Comparison of ENCODE assay signal across 20 cellular contexts in genomic region chr10:89280501-89280900, GRCh38. TPM values are rescaled to one million over a fixed set of nuclear protein-coding genes. Genes with fewer than 3 reads are reported as not detected.
A peak's percentile ranks its signal among the peaks of the same experiment; 100 is the strongest.
DNase-seq lines count a peak whose midpoint lies in the region; ATAC-seq and TF ChIP-seq lines count a peak whose summit lies in the region.
"Had no signal": no experiment of that assay in that cellular context is flagged by ENCODE, and none has a peak within 500 bp of the region (broad histone marks: within the 10 kb centered on the region; RNA-seq: fewer than 3 reads in every experiment).

No MANE protein-coding gene starts in this region.

- no peaks in the 10 kb centered on the region for H3K36me3 Mint-ChIP-seq in glutamatergic neuron (ENCODE audit: unreplicated experiment)
- H3K36me3 Mint-ChIP-seq: CD14-positive monocyte had no signal

- H3K4me1 ChIP-seq in left ventricle myocardium inferior (peaks cover 51% of the 10 kb centered on the region), mesenchymal stem cell (ENCODE audit: control insufficient read depth, insufficient read depth, low read depth, low read length) (peaks cover 9% of the 10 kb centered on the region), lower lobe of right lung (peaks cover 40% of the 10 kb centered on the region)

- H3K14ac ChIP-seq in mesenchymal stem cell (ENCODE audit: low read length in 2 of 2): no peak overlapping the region

- DNase-seq in left ventricle myocardium inferior: no peak
- no peak for DNase-seq in cardiac septum (ENCODE audit: low spot score)
- DNase-seq in SK-N-MC (ENCODE audit: low read depth, low spot score): no peak
- DNase-seq in mesenchymal stem cell: no peak
- no peak for DNase-seq in glutamatergic neuron
- no peak for DNase-seq in lower lobe of right lung
- DNase-seq in putamen (ENCODE audit: low spot score): no peak
- DNase-seq: AML-193, DMS 273 treated with DMSO at 0.1 percent for 48 hours, NCI-H1092, NCI-H146, NCI-H2081, NCI-H510A treated with DMSO at 0.1 percent for 48 hours, NCI-H82, Peyer's patch, Right ventricle myocardium superior had no signal

- no peak overlapping the region for H3K18ac ChIP-seq in mesenchymal stem cell (ENCODE audit: low read depth in 1 of 2, low read length in 2 of 2)

- H3K4me3 Mint-ChIP-seq in glutamatergic neuron (ENCODE audit: unreplicated experiment): no peak overlapping the region
- H3K4me3 Mint-ChIP-seq: CD14-positive monocyte had no signal

- no peak overlapping the region for H3K4me2 ChIP-seq in mesenchymal stem cell (ENCODE audit: low read length, poor library complexity, severe bottlenecking)
- H3K4me2 ChIP-seq: KMS-11 had no signal

- H2BK15ac ChIP-seq in mesenchymal stem cell (ENCODE audit: low read depth, poor library complexity, severe bottlenecking): no peak overlapping the region

- H3K9me3 Mint-ChIP-seq in glutamatergic neuron (ENCODE audit: unreplicated experiment): peaks cover 2% of the 10 kb centered on the region
- H3K9me3 Mint-ChIP-seq: CD14-positive monocyte had no signal

- H3K9ac ChIP-seq in SK-N-MC (ENCODE audit: insufficient read length): no peak overlapping the region
- peak overlapping the region; percentile 49 for H3K9ac ChIP-seq in mesenchymal stem cell (ENCODE audit: low read length)
- H3K9ac ChIP-seq: KMS-11 had no signal

- peak overlapping the region; percentile 79 for H3K27ac ChIP-seq in left ventricle myocardium inferior (replicated peaks)
- peak overlapping the region; percentile 91 for H3K27ac ChIP-seq in SK-N-MC
- H3K27ac ChIP-seq in mesenchymal stem cell (ENCODE audit: low read length, poor library complexity, severe bottlenecking): no peak overlapping the region
- H3K27ac ChIP-seq in lower lobe of right lung: no peak overlapping the region
- H3K27ac ChIP-seq: KMS-11, Peyer's patch had no signal

- no peaks in the 10 kb centered on the region for H3K27me3 ChIP-seq in left ventricle myocardium inferior (ENCODE audit: low read depth)
- no peaks in the 10 kb centered on the region for H3K27me3 ChIP-seq in mesenchymal stem cell (ENCODE audit: control insufficient read depth in 1 of 2, insufficient read depth in 1 of 2, low read length in 2 of 2)
- no peaks in the 10 kb centered on the region for H3K27me3 ChIP-seq in lower lobe of right lung (ENCODE audit: low read depth)
- H3K27me3 ChIP-seq: Peyer's patch had no signal

- H2AK5ac ChIP-seq in mesenchymal stem cell (ENCODE audit: low read length, severe bottlenecking): peak overlapping the region; percentile 92

- no peaks in the 10 kb centered on the region for H3K36me3 ChIP-seq in left ventricle myocardium inferior
- H3K36me3 ChIP-seq in SK-N-MC (ENCODE audit: insufficient read depth, low read length): no peaks in the 10 kb centered on the region
- no peaks in the 10 kb centered on the region for H3K36me3 ChIP-seq in mesenchymal stem cell (ENCODE audit: control insufficient read depth in 1 of 2, insufficient read depth in 2 of 2, low read depth in 1 of 2, low read length in 2 of 2)
- no peaks in the 10 kb centered on the region for H3K36me3 ChIP-seq in lower lobe of right lung
- H3K36me3 ChIP-seq: Peyer's patch had no signal

- no peak overlapping the region for H3K27ac Mint-ChIP-seq in glutamatergic neuron (ENCODE audit: unreplicated experiment)
- H3K27ac Mint-ChIP-seq: CD14-positive monocyte had no signal

- H3K23ac ChIP-seq in mesenchymal stem cell (ENCODE audit: low read length in 2 of 2): no peak overlapping the region

- ATAC-seq in GM21717 (IDR thresholded peaks at IDR 0.05; ENCODE audit: unreplicated experiment): no peak
- no peak for ATAC-seq in lower lobe of right lung
- ATAC-seq: HepG2 had no signal

- H3K4me3 ChIP-seq in left ventricle myocardium inferior: no peak overlapping the region
- H3K4me3 ChIP-seq in SK-N-MC: no peak overlapping the region
- H3K4me3 ChIP-seq in mesenchymal stem cell (ENCODE audit: insufficient read depth in 1 of 2, low read depth in 1 of 2, low read length in 2 of 2): no peak overlapping the region
- no peak overlapping the region for H3K4me3 ChIP-seq in lower lobe of right lung
- H3K4me3 ChIP-seq: Peyer's patch had no signal

- H4K8ac ChIP-seq in mesenchymal stem cell (ENCODE audit: low read length): no peak overlapping the region

- no peak overlapping the region for H2BK120ac ChIP-seq in mesenchymal stem cell (ENCODE audit: low read depth, low read length)

- H3K79me1 ChIP-seq in mesenchymal stem cell (replicated peaks; ENCODE audit: low read length, poor library complexity, severe bottlenecking): no peaks in the 10 kb centered on the region

- H3K9me3 ChIP-seq in left ventricle myocardium inferior (replicated peaks) (no peaks in the 10 kb centered on the region), SK-N-MC (ENCODE audit: low read depth, low read length) (no peaks in the 10 kb centered on the region), mesenchymal stem cell (ENCODE audit: control insufficient read depth, low read length) (no peaks in the 10 kb centered on the region), lower lobe of right lung (no peaks in the 10 kb centered on the region)
- H3K9me3 ChIP-seq: Peyer's patch had no signal

- WGBS in mesenchymal stem cell: 100% methylated on average over 3 of the region's 4 CpGs

- no peaks in the 10 kb centered on the region for H3K27me3 Mint-ChIP-seq in glutamatergic neuron (ENCODE audit: unreplicated experiment)

- peaks cover 5% of the 10 kb centered on the region for H3K4me1 Mint-ChIP-seq in glutamatergic neuron (ENCODE audit: low read depth, unreplicated experiment)

- intact Hi-C loops in left ventricle myocardium inferior (cut with micrococcal nuclease) (no loop called here), cardiac septum (cut with DNase I) (no loop called here), lower lobe of right lung (cut with DNase I) (no loop called here)

- no peak overlapping the region for H2BK5ac ChIP-seq in mesenchymal stem cell (ENCODE audit: low read depth, low read length, poor library complexity, severe bottlenecking)

- no peak overlapping the region for H2BK12ac ChIP-seq in mesenchymal stem cell (ENCODE audit: low read length in 2 of 2)

- no peak overlapping the region for H2AFZ ChIP-seq in mesenchymal stem cell (ENCODE audit: low read depth, low read length)

- H3K4ac ChIP-seq in mesenchymal stem cell (ENCODE audit: low read depth in 1 of 2, low read length in 2 of 2): no peak overlapping the region

- TF ChIP-seq CTCF in left ventricle myocardium inferior (IDR thresholded peaks at IDR 0.05; ENCODE audit: borderline replicate concordance) (no peak), glutamatergic neuron (IDR thresholded peaks at IDR 0.05; ENCODE audit: partially characterized antibody, unreplicated experiment) (no peak), lower lobe of right lung (IDR thresholded peaks at IDR 0.05) (no peak)

- H4K91ac ChIP-seq in mesenchymal stem cell (ENCODE audit: low read length): no peak overlapping the region

RNA-seq across cellular contexts. Expression of gene IFIT2, which starts 21.3 kb away (rescaled TPM):
- total RNA-seq in left ventricle myocardium inferior (4.5 TPM), cardiac septum (4.3 TPM), glutamatergic neuron (ENCODE audit: unreplicated experiment) (not detected), lower lobe of right lung (64.8 TPM)
- 4.6 TPM for polyA plus RNA-seq in mesenchymal stem cell (2013, experiment 1 of 2)
- 4.7 TPM for polyA plus RNA-seq in mesenchymal stem cell (2013, experiment 2 of 2)

RNA-seq across cellular contexts. Expression of gene LIPA, which starts 28.9 kb away (rescaled TPM):
- total RNA-seq in left ventricle myocardium inferior (12.8 TPM), cardiac septum (16.0 TPM), glutamatergic neuron (ENCODE audit: unreplicated experiment) (22.0 TPM), lower lobe of right lung (174 TPM)
- 180 TPM for polyA plus RNA-seq in mesenchymal stem cell (2013, experiment 1 of 2)
- 188 TPM for polyA plus RNA-seq in mesenchymal stem cell (2013, experiment 2 of 2)

RNA-seq across cellular contexts. Expression of gene IFIT3, which starts 47.3 kb away (rescaled TPM):
- total RNA-seq in left ventricle myocardium inferior (6.9 TPM), cardiac septum (6.8 TPM), glutamatergic neuron (ENCODE audit: unreplicated experiment) (not detected), lower lobe of right lung (117 TPM)
- 29.1 TPM for polyA plus RNA-seq in mesenchymal stem cell (2013, experiment 1 of 2)
- polyA plus RNA-seq in mesenchymal stem cell (2013, experiment 2 of 2): 30.3 TPM

Comparison
In these comparisons a context has a peak if more than half of its experiments do, and no peak if none do; other contexts are left out.
1. H3K27ac ChIP-seq: peak in left ventricle myocardium inferior (single experiment) and SK-N-MC (single experiment); none in mesenchymal stem cell (single experiment) and lower lobe of right lung (single experiment).
2. RNA of gene IFIT2, which starts 21.3 kb away (total RNA-seq): 64.8 TPM in lower lobe of right lung (single experiment); 4.5 TPM in left ventricle myocardium inferior (single experiment), 4.3 TPM in cardiac septum (single experiment) and not detected in glutamatergic neuron (single experiment); every median in the first group is over 10 times any median in the second.
3. RNA of gene IFIT3, which starts 47.3 kb away (total RNA-seq): 117 TPM in lower lobe of right lung (single experiment); 6.9 TPM in left ventricle myocardium inferior (single experiment), 6.8 TPM in cardiac septum (single experiment) and not detected in glutamatergic neuron (single experiment); every median in the first group is over 10 times any median in the second.